ENCODE assay signal across 8 cellular contexts in genomic region chr4:2468464-2469191, GRCh38. TPM values are rescaled to one million over a fixed set of nuclear protein-coding genes. Genes with fewer than 3 reads are reported as not detected.
DNase-seq lines count a peak whose midpoint lies in the region; ATAC-seq and TF ChIP-seq lines count a peak whose summit lies in the region.

RNF4 (plus strand) TSS chr4:2469106; CDS start chr4:2490494, 21,388 bp downstream.

- H3K27ac Mint-ChIP-seq in nephron progenitor cell, result peak within 1 kb of the TSS; percentile 99
- H3K27ac Mint-ChIP-seq in stimulated activated naive CD8-positive, alpha-beta T cell treated with anti-CD3 and anti-CD28 coated beads, Interleukin-15, amount 100 ng/mL, for 72 hours, result peak within 1 kb of the TSS; percentile 98 to 99

- TF ChIP-seq CTCF in fibroblast of the aortic adventitia (IDR thresholded peaks at IDR 0.05; ENCODE audit: insufficient read depth, low read length), result no peak
- TF ChIP-seq CTCF in nephron progenitor cell (IDR thresholded peaks at IDR 0.05), result no peak

- DNase-seq in ELF-1 (ENCODE audit: low read depth, low spot score) (peak; percentile 98), H7 (peak; percentile 99), M059J (ENCODE audit: low read depth) (peak; percentile 95), SHP77 (lab: John Stamatoyannopoulos, UW) (peak; percentile 81 to 84), fibroblast of the aortic adventitia (ENCODE audit: low read depth) (peak; percentile 96), nephron progenitor cell (peak; percentile 91)
- DNase-seq in activated effector memory CD4-positive, alpha-beta T cell treated with Interleukin-2 at 50 U/mL for 16 hours, result peak; percentile 94
- DNase-seq in stimulated activated naive CD8-positive, alpha-beta T cell treated with anti-CD3 and anti-CD28 coated beads, Interleukin-15, amount 100 ng/mL, for 72 hours, result peak; percentile 93 to 97

- H3K36me3 ChIP-seq in H7 (replicated peaks; ENCODE audit: control insufficient read depth, insufficient read depth, low read length), result peaks cover 13% of the 10 kb centered on the region

- H3K4me3 Mint-ChIP-seq in nephron progenitor cell, result peak within 1 kb of the TSS; percentile 94
- peak within 1 kb of the TSS; percentile 93 to 95 for H3K4me3 Mint-ChIP-seq in stimulated activated naive CD8-positive, alpha-beta T cell treated with anti-CD3 and anti-CD28 coated beads, Interleukin-15, amount 100 ng/mL, for 72 hours

- peaks cover 30% of the 10 kb centered on the region for H3K9me3 Mint-ChIP-seq in nephron progenitor cell
- H3K9me3 Mint-ChIP-seq in stimulated activated naive CD8-positive, alpha-beta T cell treated with anti-CD3 and anti-CD28 coated beads, Interleukin-15, amount 100 ng/mL, for 72 hours, result no peaks in the 10 kb centered on the region

- peak; percentile 88 for ATAC-seq in stimulated activated naive CD8-positive, alpha-beta T cell treated with anti-CD3 and anti-CD28 coated beads, Interleukin-15, amount 100 ng/mL, for 72 hours

- H3K27me3 ChIP-seq in H7 (ENCODE audit: control insufficient read depth, insufficient read depth, low read length), result peaks cover 1% of the 10 kb centered on the region

- peaks cover 50% of the 10 kb centered on the region for H3K4me1 Mint-ChIP-seq in nephron progenitor cell
- H3K4me1 Mint-ChIP-seq in stimulated activated naive CD8-positive, alpha-beta T cell treated with anti-CD3 and anti-CD28 coated beads, Interleukin-15, amount 100 ng/mL, for 72 hours, result peaks cover 51% of the 10 kb centered on the region

- peaks cover 14% of the 10 kb centered on the region for H3K27me3 Mint-ChIP-seq in nephron progenitor cell (ENCODE audit: low read depth, poor library complexity)
- H3K27me3 Mint-ChIP-seq in stimulated activated naive CD8-positive, alpha-beta T cell treated with anti-CD3 and anti-CD28 coated beads, Interleukin-15, amount 100 ng/mL, for 72 hours, result peaks cover 5% of the 10 kb centered on the region

- H3K4me3 ChIP-seq in H7 (ENCODE audit: insufficient read depth, low read depth, low read length) (peak within 1 kb of the TSS; percentile 100), fibroblast of the aortic adventitia (ENCODE audit: low read depth, low read length) (peak within 1 kb of the TSS; percentile 93)

- H3K36me3 Mint-ChIP-seq in nephron progenitor cell (ENCODE audit: low read depth), result peaks cover 45% of the 10 kb centered on the region

RNA-seq across cellular contexts. Expression of gene RNF4, which starts in this region (rescaled TPM):
- total RNA-seq in H7 (2014; rRNA removed; shearing (Covaris generic)), result 79.6 and 82.8 TPM in 2 replicates
- total RNA-seq in M059J (2014; rRNA removed; shearing (Covaris generic)), result 63.5 and 98.4 TPM in 2 replicates
- 75.6 and 311 TPM in 2 replicates for total RNA-seq in fibroblast of the aortic adventitia (ENCODE audit: low replicate concordance)

Comparison
In these comparisons a context has a peak if more than half of its experiments do, and no peak if none do; other contexts are left out.
1. Peak in every context shown above with its lines: DNase-seq, ATAC-seq and H3K4me3 ChIP-seq.